Comparison of ENCODE assay signal across 27 cellular contexts in the genomic region with DNA sequence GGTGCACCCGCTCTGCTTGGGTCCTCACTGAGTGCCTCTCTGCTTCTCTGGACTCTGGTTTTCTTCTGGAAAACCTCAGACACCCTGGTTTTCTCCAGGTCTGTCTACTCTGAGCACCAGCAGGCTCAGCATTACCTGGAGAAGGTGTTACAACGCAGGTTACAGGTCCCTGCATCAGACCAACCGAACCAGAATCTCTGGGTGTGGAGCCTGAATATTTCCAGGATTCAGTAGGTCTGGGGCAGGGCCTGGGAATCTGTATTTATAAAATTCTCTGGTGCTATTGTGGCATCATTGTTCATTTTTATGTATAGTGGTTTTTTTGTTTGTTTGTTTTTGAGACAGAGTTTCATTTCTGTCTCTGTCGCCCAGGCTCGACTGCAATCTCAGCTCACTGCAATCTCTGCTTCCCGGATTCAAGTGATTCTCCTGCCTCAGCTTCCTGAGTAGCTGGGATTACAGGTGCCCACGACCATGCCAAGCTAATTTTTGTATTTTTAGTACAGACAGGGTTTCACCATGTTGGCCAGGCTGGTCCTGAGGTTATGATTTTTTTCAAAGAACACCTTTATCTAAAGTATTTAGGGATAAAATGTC. TPM values are rescaled to one million over a fixed set of nuclear protein-coding genes. Genes with fewer than 3 reads are reported as not detected.
DNase-seq lines count a peak whose midpoint lies in the region; ATAC-seq, FAIRE-seq and TF ChIP-seq lines count a peak whose summit lies in the region.
"Had no signal": no experiment of that assay in that cellular context is flagged by ENCODE, and none has a peak within 500 bp of the region (broad histone marks: within the 10 kb centered on the region; RNA-seq: fewer than 3 reads in every experiment).

No MANE protein-coding gene starts in this region.

- H3F3A ChIP-seq in GM23338 (replicated peaks; ENCODE audit: low read depth) = no peaks in the 10 kb centered on the region

- H3K27ac Mint-ChIP-seq in GM23338 = no peak overlapping the region
- H3K27ac Mint-ChIP-seq in endodermal cell = no peak overlapping the region
- H3K27ac Mint-ChIP-seq: CD4-positive, CD25-positive, alpha-beta regulatory T cell had no signal

- H3K9ac ChIP-seq in K562 (ENCODE audit: insufficient read depth in 1 of 2, low read depth in 2 of 2, low read length in 2 of 2) (no peak overlapping the region; a peak in 1 of 4 replicates), kidney (ENCODE audit: low read length in 2 of 2) (no peak overlapping the region), endodermal cell (ENCODE audit: extremely low read depth, low read length, poor library complexity, severe bottlenecking) (no peak overlapping the region)

- no peaks in the 10 kb centered on the region for H3K9me3 Mint-ChIP-seq in GM23338
- no peaks in the 10 kb centered on the region for H3K9me3 Mint-ChIP-seq in endodermal cell
- H3K9me3 Mint-ChIP-seq: CD4-positive, CD25-positive, alpha-beta regulatory T cell had no signal

- TF ChIP-seq RAD21 in K562 (CRISPR knock-in tag; conservative IDR thresholded peaks at IDR 0.05 in 1 of 2, IDR thresholded peaks at IDR 0.05 in 1 of 2) = no peak

- no peak overlapping the region for H2AFZ ChIP-seq in GM23338
- H2AFZ ChIP-seq in K562 (ENCODE audit: low read depth, low read length) = no peak overlapping the region

- H3K4me3 ChIP-seq in GM23338 = no peak overlapping the region
- no peak overlapping the region for H3K4me3 ChIP-seq in K562
- peak overlapping the region; percentile 61 to 64 for H3K4me3 ChIP-seq in kidney (ENCODE audit: low read length in 2 of 2)
- no peak overlapping the region for H3K4me3 ChIP-seq in psoas muscle
- H3K4me3 ChIP-seq in endodermal cell (ENCODE audit: low read length) = no peak overlapping the region
- no peak overlapping the region for H3K4me3 ChIP-seq in coronary artery

- no peak overlapping the region for H3K4me2 ChIP-seq in GM23338
- H3K4me2 ChIP-seq in K562 (ENCODE audit: insufficient read depth, low read length) = no peak overlapping the region

- no peak for TF ChIP-seq CTCF in GM23338 (conservative IDR thresholded peaks at IDR 0.05; ENCODE audit: low read depth in 2 of 2)
- no peak for TF ChIP-seq CTCF in K562 (IDR thresholded peaks at IDR 0.05 in 2 of 3, conservative IDR thresholded peaks at IDR 0.05 in 1 of 3; ENCODE audit: insufficient read depth in 2 of 3, low read depth in 1 of 3, low read length in 3 of 3)
- TF ChIP-seq CTCF in kidney (IDR thresholded peaks at IDR 0.05; ENCODE audit: borderline replicate concordance, extremely low read depth, insufficient read depth) = no peak
- no peak for TF ChIP-seq CTCF in psoas muscle (IDR thresholded peaks at IDR 0.05)
- no peak for TF ChIP-seq CTCF in endodermal cell (conservative IDR thresholded peaks at IDR 0.05)
- TF ChIP-seq CTCF in coronary artery (IDR thresholded peaks at IDR 0.05) = no peak

- H3K4me1 Mint-ChIP-seq in GM23338 (peaks cover 5% of the 10 kb centered on the region; the same call in 2 of the 3 replicates), endodermal cell (peaks cover 2% of the 10 kb centered on the region)

- ATAC-seq in GM23338 (no peak), K562 (no peak), psoas muscle (peak in 3 of 4 donors; percentile 0 to 2 (median 1)), HG02610 (IDR thresholded peaks at IDR 0.05; ENCODE audit: unreplicated experiment) (no peak)

- H3K4me1 ChIP-seq in GM23338 (ENCODE audit: insufficient read depth) (no peaks in the 10 kb centered on the region), K562 (replicated peaks in 1 of 2; ENCODE audit: control insufficient read depth in 2 of 2, insufficient read depth in 2 of 2, low read length in 2 of 2) (peaks cover 36 to 45% of the 10 kb centered on the region in 2 experiments), kidney (ENCODE audit: control insufficient read depth in 1 of 2, insufficient read depth in 1 of 2, low read depth in 1 of 2, low read length in 2 of 2) (peaks cover 8 to 11% of the 10 kb centered on the region in 2 donors), psoas muscle (peaks cover 7% of the 10 kb centered on the region), endodermal cell (ENCODE audit: control insufficient read depth, insufficient read depth, low read length) (peaks cover 3% of the 10 kb centered on the region)

- no peak for TF ChIP-seq POLR2A in K562 (conservative IDR thresholded peaks at IDR 0.05)

- POLR2A ChIA-PET in K562 (lab: Yijun Ruan, JAX) = interaction anchor here (0.6 to 1.4 kb wide), 3 partner anchors 23 to 307 kb away, joined by 3 read pairs; no protein-coding TSS in a partner anchor

- H3K36me3 ChIP-seq in GM23338 (ENCODE audit: insufficient read depth) (no peaks in the 10 kb centered on the region), K562 (ENCODE audit: control insufficient read depth, insufficient read depth, low read length) (no peaks in the 10 kb centered on the region), kidney (ENCODE audit: control insufficient read depth in 1 of 2, insufficient read depth in 2 of 2, low read length in 2 of 2) (peaks cover 0 to 5% of the 10 kb centered on the region in 2 donors), psoas muscle (ENCODE audit: insufficient read depth in 1 of 2, low read depth in 1 of 2) (peaks cover 0 to 17% of the 10 kb centered on the region in 2 donors), endodermal cell (ENCODE audit: control insufficient read depth, insufficient read depth, low read length) (no peaks in the 10 kb centered on the region)

- no peak overlapping the region for H3K27ac ChIP-seq in GM23338 (ENCODE audit: low read depth)
- no peak overlapping the region for H3K27ac ChIP-seq in K562 (ENCODE audit: extremely low read depth, low read depth, low read length)
- no peak overlapping the region for H3K27ac ChIP-seq in kidney (ENCODE audit: low read depth in 2 of 2, low read length in 2 of 2)
- peak overlapping the region; percentile 88 for H3K27ac ChIP-seq in psoas muscle
- no peak overlapping the region for H3K27ac ChIP-seq in endodermal cell (ENCODE audit: low read depth, low read length)
- H3K27ac ChIP-seq in coronary artery = no peak overlapping the region
- H3K27ac ChIP-seq: RWPE1 had no signal

- in situ Hi-C loops in K562 (cut with MboI) = no loop called here

- H3K4me3 Mint-ChIP-seq in GM23338 (peak overlapping the region; percentile 69; the same call in 2 of the 3 replicates), endodermal cell (no peak overlapping the region)
- H3K4me3 Mint-ChIP-seq: CD4-positive, CD25-positive, alpha-beta regulatory T cell had no signal

- H3K9me3 ChIP-seq in K562 (replicated peaks; ENCODE audit: control insufficient read depth, insufficient read depth, low read depth, low read length) (no peaks in the 10 kb centered on the region), kidney (ENCODE audit: control insufficient read depth in 1 of 2, low read length in 2 of 2) (no peaks in the 10 kb centered on the region), psoas muscle (no peaks in the 10 kb centered on the region), endodermal cell (ENCODE audit: control insufficient read depth, low read length) (no peaks in the 10 kb centered on the region)

- H3K9me1 ChIP-seq in K562 (ENCODE audit: control insufficient read depth, insufficient read depth, low read length) = no peaks in the 10 kb centered on the region

- CTCF ChIA-PET in K562 (lab: Yijun Ruan, JAX; ENCODE audit: low intra/inter-chr PET ratio) = no interaction called here

- 41% methylated on average over 7 of the region's 7 CpGs for WGBS in K562 (ENCODE audit: insufficient coverage, low coverage, missing lambda C conversion rate)
- 74 to 82% (median 78%) methylated on average over 7 of the region's 7 CpGs for WGBS in psoas muscle, 3 donors
- 86 to 89% methylated on average over 7 of the region's 7 CpGs for WGBS in endodermal cell (ENCODE audit: insufficient coverage in 1 of 2, insufficient read length in 1 of 2), 2 experiments

- 0 out of 2 replicates have a peak, but pooled peaks cover 4% of the 10 kb centered on the region for H4K20me1 ChIP-seq in GM23338 (replicated peaks; ENCODE audit: insufficient read depth)
- H4K20me1 ChIP-seq in K562 (replicated peaks; ENCODE audit: control insufficient read depth, insufficient read depth, low read length) = no peaks in the 10 kb centered on the region

- H3K79me2 ChIP-seq in GM23338 (replicated peaks; ENCODE audit: insufficient read depth) (no peaks in the 10 kb centered on the region), K562 (ENCODE audit: control insufficient read depth, insufficient read depth, low read length) (no peaks in the 10 kb centered on the region)

- H3K27me3 Mint-ChIP-seq in GM23338 (ENCODE audit: insufficient read depth, low read depth, poor library complexity) = peaks cover 46% of the 10 kb centered on the region
- peaks cover 80% of the 10 kb centered on the region for H3K27me3 Mint-ChIP-seq in endodermal cell (ENCODE audit: insufficient read depth)

- TF ChIP-seq EP300 in K562 (IDR thresholded peaks at IDR 0.05; ENCODE audit: low read length) = no peak

- H3K9me2 ChIP-seq in GM23338 (ENCODE audit: insufficient read depth) = no peaks in the 10 kb centered on the region

- FAIRE-seq in K562 (lab: Jason Lieb, UNC) (no peak), kidney (lab: Jason Lieb, UNC) (no peak)
- FAIRE-seq: GM18507, H54, HepG2 had no signal

- intact Hi-C loops in K562 (cut with micrococcal nuclease) = no loop called here
- intact Hi-C loops in kidney (cut with DNase I) = no loop called here
- intact Hi-C loops in psoas muscle (cut with DNase I) = no loop called here

- no peaks in the 10 kb centered on the region for H3K36me3 Mint-ChIP-seq in GM23338 (ENCODE audit: low read depth)
- H3K36me3 Mint-ChIP-seq in endodermal cell (ENCODE audit: low read depth) = no peaks in the 10 kb centered on the region
- H3K36me3 Mint-ChIP-seq: CD4-positive, CD25-positive, alpha-beta regulatory T cell had no signal

- DNase-seq in GM23338 (ENCODE audit: low spot score) (no peak), K562 (ENCODE audit: extremely low read depth in 1 of 4, low spot score in 3 of 4) (no peak), kidney (no peak), psoas muscle (no peak), endodermal cell (no peak), coronary artery (ENCODE audit: low spot score) (no peak), NCI-H524 (lab: John Stamatoyannopoulos, UW) (no peak)
- DNase-seq: CD4-positive, CD25-positive, alpha-beta regulatory T cell; MV-4-11; NCI-H1105; NCI-H146; NCI-H1930; SHP77 had no signal

- H3K27me3 ChIP-seq in GM23338 (ENCODE audit: insufficient read depth) (peaks cover 80% of the 10 kb centered on the region), K562 (ENCODE audit: control insufficient read depth in 2 of 2, insufficient read depth in 2 of 2, low read length in 2 of 2) (no peaks in the 10 kb centered on the region), psoas muscle (ENCODE audit: insufficient read depth in 3 of 3, low read length in 2 of 3) (peaks cover 0 to 8% (median 0%) of the 10 kb centered on the region in 3 donors), endodermal cell (ENCODE audit: control insufficient read depth, insufficient read depth, low read length, poor library complexity, severe bottlenecking) (peaks cover 80% of the 10 kb centered on the region)

- no TSS peak for BruUV-seq in K562 (replicated peaks; lab: Mats Ljungman, UMichigan)

RNA-seq across cellular contexts. Expression of a gene that starts 1.5 kb away (rescaled TPM):
- total RNA-seq in GM23338 (2014; rRNA removed; shearing (Covaris generic)) = 0.07 TPM in 1 of 2 replicates, not detected in the other
- not detected in 2 replicates for polyA plus RNA-seq in GM23338 (2016; fragmentation: Nextera tagmentation; extraction: Ambion mirVana)
- 0.42 TPM in 1 of 2 replicates, not detected in the other for total RNA-seq in K562 (2011; cell fraction: chromatin; rRNA removed; ENCODE audit: low replicate concordance)
- total RNA-seq in K562 (2011; cell fraction: nucleolus; rRNA removed) = 0.33 and 0.53 TPM in 2 replicates
- 0.51 TPM in 1 of 2 replicates, not detected in the other for total RNA-seq in K562 (2011; cell fraction: nucleoplasm; rRNA removed)
- total RNA-seq in K562 (2014; rRNA removed) = 0.18 TPM in 1 of 2 replicates, not detected in the other
- not detected in 2 replicates for total RNA-seq in K562 (2014; rRNA removed; fragmentation: Illumina TruSeq; extraction: Trizol)
- not detected in 2 replicates for total RNA-seq in K562 (2015; rRNA removed; fragmentation: Illumina TruSeq; extraction: Trizol)
- 0.11 and 0.13 TPM in 2 replicates for total RNA-seq in K562 (2021)
- polyA plus RNA-seq in K562 (2011; rRNA removed) = 0.07 and 0.08 TPM in 2 replicates
- 0.19 and 0.22 TPM in 2 replicates for polyA plus RNA-seq in K562 (2011; cell fraction: cytosol; rRNA removed)
- 0.10 TPM in 2 replicates for polyA plus RNA-seq in K562 (2011; cell fraction: nucleus; rRNA removed)
- polyA plus RNA-seq in K562 (2012) = 0.03 and 0.32 TPM in 2 replicates
- 0.07 TPM in 1 of 2 replicates, not detected in the other for polyA plus RNA-seq in K562 (2014; fragmentation: Illumina TruSeq; extraction: Trizol)
- polyA plus RNA-seq in K562 (2014; fragmentation: Nextera tagmentation; extraction: Ambion mirVana) = under 1 TPM; 0.01 to 0.06 TPM
- polyA plus RNA-seq in K562 (2014; rRNA removed) = 0.03 TPM in 1 of 2 replicates, not detected in the other
- polyA minus RNA-seq in K562 (2011; rRNA and poly(A)+ RNA removed) = 0.21 TPM in 1 of 2 replicates, not detected in the other
- not detected in 2 replicates for polyA minus RNA-seq in K562 (2011; cell fraction: cytosol; rRNA and poly(A)+ RNA removed)
- polyA minus RNA-seq in K562 (2011; cell fraction: nucleus; rRNA and poly(A)+ RNA removed) = 0.13 TPM in 1 of 2 replicates, not detected in the other
- total RNA-seq in kidney = 34.4 TPM
- polyA plus RNA-seq in kidney (ENCODE audit: insufficient read depth, low read depth, low replicate concordance) = 26.8 TPM
- total RNA-seq in psoas muscle = 1 to 10 TPM in 3 of 4 donors, under 1 TPM in 1; 0.32 to 7.8 (median 4.2) TPM
- 1 to 10 TPM in 1 of 3 donors, under 1 TPM in 2; 0.21 to 1.2 (median 0.70) TPM for polyA plus RNA-seq in psoas muscle
- not detected for total RNA-seq in endodermal cell
- not detected for polyA plus RNA-seq in endodermal cell (2013, experiment 1 of 2)
- not detected for polyA plus RNA-seq in endodermal cell (2013, experiment 2 of 2)
- total RNA-seq: A172; CD4-positive, CD25-positive, alpha-beta regulatory T cell; Daoy; HepG2; HT1080; LHCN-M2; MCF 10A; NCI-H460; OCI-LY7 had no signal
- polyA plus RNA-seq: BJ, HepG2 had no signal

RNA-seq across cellular contexts. Expression of a gene that starts 20.1 kb away (rescaled TPM):
- total RNA-seq in GM23338 (2014; rRNA removed; shearing (Covaris generic)) = 0.17 TPM in 1 of 2 replicates, not detected in the other
- polyA plus RNA-seq in GM23338 (2016; fragmentation: Nextera tagmentation; extraction: Ambion mirVana) (not detected in 2 replicates), K562 (2011; rRNA removed) (0.42 and 0.57 TPM in 2 replicates), K562 (2014; fragmentation: Illumina TruSeq; extraction: Trizol) (0.28 and 0.48 TPM in 2 replicates), K562 (2014; fragmentation: Nextera tagmentation; extraction: Ambion mirVana) (under 1 TPM; 0.08 to 0.10 TPM), K562 (2014; rRNA removed) (0.22 and 0.40 TPM in 2 replicates), kidney (ENCODE audit: insufficient read depth, low read depth, low replicate concordance) (3.3 TPM), psoas muscle (1,000 to 10,000 TPM in 2 of 3 donors, 100 to 1,000 TPM in 1; 369 to 2,799 (median 1,951) TPM)
- total RNA-seq in K562 (2011; cell fraction: chromatin; rRNA removed; ENCODE audit: low replicate concordance) = 0.74 and 0.77 TPM in 2 replicates
- 0.26 and 0.67 TPM in 2 replicates for total RNA-seq in K562 (2011; cell fraction: nucleolus; rRNA removed)
- total RNA-seq in K562 (2011; cell fraction: nucleoplasm; rRNA removed) = 0.44 and 0.99 TPM in 2 replicates
- total RNA-seq in K562 (2014; rRNA removed) (0.24 and 0.50 TPM in 2 replicates), K562 (2014; rRNA removed; fragmentation: Illumina TruSeq; extraction: Trizol) (0.32 and 0.36 TPM in 2 replicates), K562 (2015; rRNA removed; fragmentation: Illumina TruSeq; extraction: Trizol) (0.19 and 0.22 TPM in 2 replicates), K562 (2021) (0.16 and 0.44 TPM in 2 replicates), kidney (0.82 TPM), psoas muscle (1,000 to 10,000 TPM in 1 of 4 donors, 100 to 1,000 TPM in 2, 10 to 100 TPM in 1; 74.2 to 2,937 (median 350) TPM), endodermal cell (not detected)
- 0.31 and 0.43 TPM in 2 replicates for polyA plus RNA-seq in K562 (2011; cell fraction: cytosol; rRNA removed)
- 0.41 and 0.65 TPM in 2 replicates for polyA plus RNA-seq in K562 (2011; cell fraction: nucleus; rRNA removed)
- 0.38 and 0.60 TPM in 2 replicates for polyA plus RNA-seq in K562 (2012)
- polyA minus RNA-seq in K562 (2011; rRNA and poly(A)+ RNA removed) = 0.28 and 0.54 TPM in 2 replicates
- not detected in 2 replicates for polyA minus RNA-seq in K562 (2011; cell fraction: cytosol; rRNA and poly(A)+ RNA removed)
- 0.27 and 0.33 TPM in 2 replicates for polyA minus RNA-seq in K562 (2011; cell fraction: nucleus; rRNA and poly(A)+ RNA removed)
- not detected for polyA plus RNA-seq in endodermal cell (2013, experiment 1 of 2)
- polyA plus RNA-seq in endodermal cell (2013, experiment 2 of 2) = not detected
- total RNA-seq: A172; CD4-positive, CD25-positive, alpha-beta regulatory T cell; Daoy; G401; HepG2; HT1080; LHCN-M2; MCF 10A; NCI-H460; OCI-LY7 had no signal
- polyA plus RNA-seq: BJ; CD4-positive, CD25-positive, alpha-beta regulatory T cell; HepG2 had no signal

RNA-seq across cellular contexts. Expression of a gene that starts 25.8 kb away (rescaled TPM):
- 0.35 and 1.2 TPM in 2 replicates for total RNA-seq in GM23338 (2014; rRNA removed; shearing (Covaris generic))
- 0.21 and 0.37 TPM in 2 replicates for polyA plus RNA-seq in GM23338 (2016; fragmentation: Nextera tagmentation; extraction: Ambion mirVana)
- total RNA-seq in K562 (2011; cell fraction: chromatin; rRNA removed; ENCODE audit: low replicate concordance) = 0.58 TPM in 1 of 2 replicates, not detected in the other
- total RNA-seq in K562 (2011; cell fraction: nucleolus; rRNA removed) = 1.5 and 2.0 TPM in 2 replicates
- total RNA-seq in K562 (2011; cell fraction: nucleoplasm; rRNA removed) = 0.95 and 1.9 TPM in 2 replicates
- total RNA-seq in K562 (2014; rRNA removed) = 0.12 and 0.23 TPM in 2 replicates
- 0.04 TPM in 1 of 2 replicates, not detected in the other for total RNA-seq in K562 (2014; rRNA removed; fragmentation: Illumina TruSeq; extraction: Trizol)
- 0.07 and 0.08 TPM in 2 replicates for total RNA-seq in K562 (2015; rRNA removed; fragmentation: Illumina TruSeq; extraction: Trizol)
- 0.13 and 0.16 TPM in 2 replicates for total RNA-seq in K562 (2021)
- 0.07 and 0.11 TPM in 2 replicates for polyA plus RNA-seq in K562 (2011; rRNA removed)
- 0.07 and 0.13 TPM in 2 replicates for polyA plus RNA-seq in K562 (2011; cell fraction: cytosol; rRNA removed)
- polyA plus RNA-seq in K562 (2011; cell fraction: nucleus; rRNA removed) = 0.28 and 0.32 TPM in 2 replicates
- 0.13 and 0.68 TPM in 2 replicates for polyA plus RNA-seq in K562 (2012)
- 0.06 TPM in 1 of 2 replicates, not detected in the other for polyA plus RNA-seq in K562 (2014; fragmentation: Illumina TruSeq; extraction: Trizol)
- not detected for polyA plus RNA-seq in K562 (2014; fragmentation: Nextera tagmentation; extraction: Ambion mirVana)
- polyA plus RNA-seq in K562 (2014; rRNA removed) = 0.09 and 0.16 TPM in 2 replicates
- 0.11 and 0.18 TPM in 2 replicates for polyA minus RNA-seq in K562 (2011; rRNA and poly(A)+ RNA removed)
- polyA minus RNA-seq in K562 (2011; cell fraction: cytosol; rRNA and poly(A)+ RNA removed) = 0.29 and 0.55 TPM in 2 replicates
- polyA minus RNA-seq in K562 (2011; cell fraction: nucleus; rRNA and poly(A)+ RNA removed) = 1.3 and 2.3 TPM in 2 replicates
- total RNA-seq in kidney = 0.28 TPM
- polyA plus RNA-seq in kidney (ENCODE audit: insufficient read depth, low read depth, low replicate concordance) = 0.45 TPM
- total RNA-seq in psoas muscle = 1 to 10 TPM in 3 of 4 donors, under 1 TPM in 1; 0.39 to 4.6 (median 2.1) TPM
- 1 to 10 TPM in 1 of 3 donors, under 1 TPM in 2; 0.61 to 1.1 (median 0.90) TPM for polyA plus RNA-seq in psoas muscle
- 1 to 10 TPM; 3.3 to 3.7 TPM for total RNA-seq in endodermal cell
- polyA plus RNA-seq in endodermal cell (2013, experiment 1 of 2) = 2.5 TPM
- polyA plus RNA-seq in endodermal cell (2013, experiment 2 of 2) = 2.1 TPM
- total RNA-seq: A172; CD4-positive, CD25-positive, alpha-beta regulatory T cell; HT1080; MCF 10A had no signal

RNA-seq across cellular contexts. Expression of a gene that starts 49.5 kb away (rescaled TPM):
- 7.7 and 10.3 TPM in 2 replicates for total RNA-seq in GM23338 (2014; rRNA removed; shearing (Covaris generic))
- polyA plus RNA-seq in GM23338 (2016; fragmentation: Nextera tagmentation; extraction: Ambion mirVana) = 5.7 TPM in 2 replicates
- total RNA-seq in K562 (2011; cell fraction: chromatin; rRNA removed; ENCODE audit: low replicate concordance) = 9.2 and 10.7 TPM in 2 replicates
- total RNA-seq in K562 (2011; cell fraction: nucleolus; rRNA removed) = 7.3 and 7.8 TPM in 2 replicates
- 6.4 and 7.5 TPM in 2 replicates for total RNA-seq in K562 (2011; cell fraction: nucleoplasm; rRNA removed)
- 5.5 and 6.5 TPM in 2 replicates for total RNA-seq in K562 (2014; rRNA removed)
- total RNA-seq in K562 (2014; rRNA removed; fragmentation: Illumina TruSeq; extraction: Trizol) = 6.4 and 6.8 TPM in 2 replicates
- 6.3 and 6.4 TPM in 2 replicates for total RNA-seq in K562 (2015; rRNA removed; fragmentation: Illumina TruSeq; extraction: Trizol)
- 4.7 and 5.9 TPM in 2 replicates for total RNA-seq in K562 (2021)
- polyA plus RNA-seq in K562 (2011; rRNA removed) = 7.5 and 10.9 TPM in 2 replicates
- polyA plus RNA-seq in K562 (2011; cell fraction: cytosol; rRNA removed) = 6.0 and 7.6 TPM in 2 replicates
- polyA plus RNA-seq in K562 (2011; cell fraction: nucleus; rRNA removed) = 6.5 and 9.1 TPM in 2 replicates
- 4.5 and 7.8 TPM in 2 replicates for polyA plus RNA-seq in K562 (2012)
- 7.0 and 8.7 TPM in 2 replicates for polyA plus RNA-seq in K562 (2014; fragmentation: Illumina TruSeq; extraction: Trizol)
- 1 to 10 TPM; 4.2 to 7.0 TPM for polyA plus RNA-seq in K562 (2014; fragmentation: Nextera tagmentation; extraction: Ambion mirVana)
- 6.0 and 6.9 TPM in 2 replicates for polyA plus RNA-seq in K562 (2014; rRNA removed)
- 8.3 and 11.1 TPM in 2 replicates for polyA minus RNA-seq in K562 (2011; rRNA and poly(A)+ RNA removed)
- 4.3 and 7.0 TPM in 2 replicates for polyA minus RNA-seq in K562 (2011; cell fraction: cytosol; rRNA and poly(A)+ RNA removed)
- 4.0 and 5.7 TPM in 2 replicates for polyA minus RNA-seq in K562 (2011; cell fraction: nucleus; rRNA and poly(A)+ RNA removed)
- total RNA-seq in kidney = 23.5 TPM
- polyA plus RNA-seq in kidney (ENCODE audit: insufficient read depth, low read depth, low replicate concordance) = 21.0 TPM
- 10 to 100 TPM in 3 of 4 donors, 1 to 10 TPM in 1; 5.5 to 15.8 (median 13.3) TPM for total RNA-seq in psoas muscle
- polyA plus RNA-seq in psoas muscle = 10 to 100 TPM in 1 of 3 donors, 1 to 10 TPM in 2; 5.1 to 30.1 (median 8.8) TPM
- 10 to 100 TPM; 11.6 to 13.3 TPM for total RNA-seq in endodermal cell
- polyA plus RNA-seq in endodermal cell (2013, experiment 1 of 2) = 10.9 TPM
- polyA plus RNA-seq in endodermal cell (2013, experiment 2 of 2) = 8.7 TPM

Comparison
In these comparisons a context has a peak if more than half of its experiments do, and no peak if none do; other contexts are left out.
1. ATAC-seq: peak in psoas muscle (3 of 4); none in GM23338 (single experiment), K562 (single experiment) and HG02610 (single experiment).
2. H3K4me3 ChIP-seq: peak in kidney (2 of 2); none in GM23338 (single experiment), K562 (single experiment), psoas muscle (single experiment), endodermal cell (single experiment) and coronary artery (single experiment).
3. RNA of a gene that starts 20.1 kb away (total RNA-seq): 74.2 to 2,937 TPM in psoas muscle; 0.82 TPM in kidney (single experiment), 0.16 to 0.99 TPM in K562, 0.17 TPM in GM23338 and not detected in endodermal cell; every median in the first group is over 10 times any median in the second.